In the genomic region with DNA sequence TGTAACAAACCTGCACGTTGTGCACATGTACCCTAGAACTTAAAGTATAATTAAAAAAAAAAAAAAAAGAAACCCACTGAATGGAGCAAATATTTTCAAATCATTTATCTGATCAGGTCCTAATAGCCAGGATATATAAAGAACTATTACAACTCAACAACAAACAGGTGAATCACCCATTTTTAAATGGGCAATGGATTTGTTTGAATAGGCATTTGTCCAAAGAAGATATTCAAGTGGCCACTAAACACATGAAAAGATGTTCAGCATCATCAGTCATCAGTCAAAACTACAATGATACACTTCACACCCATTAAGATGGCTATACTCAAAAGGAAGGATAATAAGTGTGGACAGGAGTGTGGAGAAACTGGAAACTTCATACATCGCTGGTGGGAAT, we compare ENCODE assay signal across 30 cellular contexts. TPM values are rescaled to one million over a fixed set of nuclear protein-coding genes. Genes with fewer than 3 reads are reported as not detected.
DNase-seq lines count a peak whose midpoint lies in the region; ATAC-seq and TF ChIP-seq lines count a peak whose summit lies in the region.
"Had no signal": no experiment of that assay in that cellular context is flagged by ENCODE, and none has a peak within 500 bp of the region (broad histone marks: within the 10 kb centered on the region; RNA-seq: fewer than 3 reads in every experiment).

No MANE protein-coding gene starts in this region.

- DNase-seq in DMS79 (lab: John Stamatoyannopoulos, UW) = peak; percentile 46
- DNase-seq in NCI-H187 treated with DMSO at 0.1 percent for 48 hours (lab: John Stamatoyannopoulos, UW) = peak; percentile 15
- DNase-seq in NCI-H446 treated with DMSO at 0.1 percent for 48 hours (lab: John Stamatoyannopoulos, UW) = peak; percentile 34
- peak; percentile 79 for DNase-seq in SHP77 treated with DMSO at 0.1 percent for 48 hours (lab: John Stamatoyannopoulos, UW)
- DNase-seq in amygdala (lab: John Stamatoyannopoulos, UW) = no peak
- no peak for DNase-seq in mucosa of descending colon
- DNase-seq: activated CD4-positive, alpha-beta T cell treated with anti-CD3 and anti-CD28 coated beads, Interleukin-2, amount 50 U/mL, for 48 hours; activated T-cell treated with anti-CD3 and anti-CD28 coated beads, Interleukin-2, amount 50 U/mL, for 72 hours; central memory CD4-positive, alpha-beta T cell; dermis blood vessel endothelial cell; DND-41; esophagus squamous epithelium; foreskin melanocyte; GF-D8; heart right ventricle; left ventricle myocardium superior; mesendoderm; NCI-H2107; NCI-H82; pancreas; retina; trophoblast cell had no signal

- ATAC-seq in mucosa of descending colon (no peak), GM19452 (IDR thresholded peaks at IDR 0.05; ENCODE audit: unreplicated experiment) (no peak)
- ATAC-seq: activated T-cell treated with anti-CD3 and anti-CD28 coated beads, Interleukin-2, amount 50 U/mL, for 72 hours; heart right ventricle; left ventricle myocardium superior; pancreas; stimulated activated memory B cell treated with anti-CD40 and anti-IgM and Interleukin-4, amounts not matched to agents 10 μg/mL and 1 μg/mL and 100 μg/mL, for 72 hours had no signal

- intact Hi-C loops in mucosa of descending colon (cut with DNase I, micrococcal nuclease) = no loop called here

- no peaks in the 10 kb centered on the region for H3K36me3 ChIP-seq in mucosa of descending colon (ENCODE audit: low read depth)
- H3K36me3 ChIP-seq: esophagus squamous epithelium, neural progenitor cell, pancreas had no signal

- no peaks in the 10 kb centered on the region for H3K9me3 ChIP-seq in mucosa of descending colon
- H3K9me3 ChIP-seq: BLaER1, esophagus squamous epithelium, heart right ventricle, pancreas had no signal

- H3K4me1 ChIP-seq in mucosa of descending colon (ENCODE audit: low read depth) = peaks cover 19% of the 10 kb centered on the region
- H3K4me1 ChIP-seq: neural progenitor cell had no signal

- TF ChIP-seq CTCF in mucosa of descending colon (IDR thresholded peaks at IDR 0.05) = no peak

- no peak overlapping the region for H3K4me3 ChIP-seq in mucosa of descending colon
- H3K4me3 ChIP-seq: BLaER1, esophagus squamous epithelium, heart right ventricle, neural progenitor cell, pancreas, SK-N-MC had no signal

RNA-seq across cellular contexts. Expression of a gene that starts 53.3 kb away (rescaled TPM):
- 100 to 1,000 TPM in 2 of 3 donors, 10 to 100 TPM in 1; 76.7 to 128 (median 121) TPM for total RNA-seq in mucosa of descending colon
- total RNA-seq: OCI-LY7 had no signal

RNA-seq across cellular contexts. Expression of a gene that starts 57.6 kb away (rescaled TPM):
- under 1 TPM in 2 of 3 donors, not detected in 1; 0.17 to 0.57 TPM for total RNA-seq in mucosa of descending colon
- total RNA-seq: left ventricle myocardium superior, myocyte, OCI-LY7, skeletal muscle tissue had no signal

Comparison
In these comparisons a context has a peak if more than half of its experiments do, and no peak if none do; other contexts are left out.
1. DNase-seq: peak in DMS79 (single experiment), NCI-H187 treated with DMSO at 0.1 percent for 48 hours (single experiment), NCI-H446 treated with DMSO at 0.1 percent for 48 hours (single experiment) and SHP77 treated with DMSO at 0.1 percent for 48 hours (single experiment); none in amygdala (0 of 56) and mucosa of descending colon (0 of 3).